8 cellular contexts compared by ENCODE assay signal in the genomic region with DNA sequence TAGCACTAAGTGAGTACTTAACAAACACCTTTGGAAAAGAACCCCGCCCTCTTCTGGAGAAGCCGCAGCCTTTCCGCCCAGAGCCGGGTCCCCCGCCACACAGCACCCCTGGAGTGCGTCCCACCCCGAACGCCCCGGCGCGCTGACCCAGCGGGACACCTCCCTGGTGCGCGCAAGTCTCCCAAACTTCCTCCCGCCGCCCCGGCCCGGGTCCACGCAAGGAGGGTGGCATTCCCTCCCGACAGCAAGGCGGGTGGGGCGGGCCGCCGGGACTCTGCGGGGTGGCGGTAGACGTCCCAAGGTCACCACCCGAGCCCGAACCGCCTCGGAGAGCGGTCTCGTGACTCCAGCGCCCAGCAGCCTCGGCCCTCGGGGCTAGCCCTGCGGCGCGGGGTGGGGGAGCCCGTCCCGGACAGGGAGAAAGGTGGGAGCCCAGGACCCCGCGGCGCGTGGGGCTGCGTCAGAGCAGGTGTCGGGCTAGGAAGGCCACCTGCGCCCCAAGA. TPM values are rescaled to one million over a fixed set of nuclear protein-coding genes. Genes with fewer than 3 reads are reported as not detected.
DNase-seq lines count a peak whose midpoint lies in the region; ATAC-seq and FAIRE-seq lines count a peak whose summit lies in the region.

No MANE protein-coding gene starts in this region.

- peak overlapping the region; percentile 75 to 95 (median 93) for H3K4me3 ChIP-seq in skeletal muscle tissue (ENCODE audit: low read length in 3 of 3)

- peak overlapping the region; percentile 87 to 95 (median 89) for H3K9ac ChIP-seq in skeletal muscle tissue (ENCODE audit: low read depth in 1 of 3, low read length in 3 of 3)

- peak overlapping the region; percentile 91 for H3K27ac ChIP-seq in skeletal muscle tissue (ENCODE audit: low read depth, low read length)

- FAIRE-seq in RCC 7860 (lab: Jason Lieb, UNC) = no peak

- no peaks in the 10 kb centered on the region for H3K9me3 ChIP-seq in skeletal muscle tissue (ENCODE audit: control insufficient read depth in 3 of 3, low read length in 3 of 3)

- peaks cover 14 to 27% (median 16%) of the 10 kb centered on the region in 3 donors for H3K4me1 ChIP-seq in skeletal muscle tissue (ENCODE audit: control insufficient read depth in 3 of 3, insufficient read depth in 3 of 3, low read length in 3 of 3)

- H3K36me3 ChIP-seq in skeletal muscle tissue (ENCODE audit: control insufficient read depth in 3 of 3, insufficient read depth in 3 of 3, low read length in 3 of 3) = peaks cover 0 to 4% (median 2%) of the 10 kb centered on the region in 3 donors

- H3K27me3 ChIP-seq in skeletal muscle tissue (ENCODE audit: control insufficient read depth in 3 of 3, insufficient read depth in 3 of 3, low read length in 3 of 3) = no peaks in the 10 kb centered on the region

- DNase-seq in COLO668 (lab: John Stamatoyannopoulos, UW; ENCODE audit: unreplicated experiment) (peak; percentile 53), T follicular helper cell (ENCODE audit: low read depth) (peak; percentile 17), T47D (ENCODE audit: low read depth in 1 of 2, low spot score in 1 of 2) (peak; percentile 7 to 44), iPS-NIHi11 (ENCODE audit: low spot score) (peak; percentile 64), RCC 7860 (ENCODE audit: low spot score) (no peak)

- in situ Hi-C loops in T47D (cut with HindIII; ENCODE audit: low pct_unique_long_range_greater_than_20kb, low sequenced_read_pairs) = no loop called here

- ATAC-seq in GM19452 (IDR thresholded peaks at IDR 0.05; ENCODE audit: unreplicated experiment) (peak; percentile 36), HG03442 (IDR thresholded peaks at IDR 0.05; ENCODE audit: unreplicated experiment) (peak; percentile 29)

RNA-seq across cellular contexts. Expression of a gene that starts 0.6 kb away (rescaled TPM):
- total RNA-seq in skeletal muscle tissue = 15.7 TPM
